In the genomic region with DNA sequence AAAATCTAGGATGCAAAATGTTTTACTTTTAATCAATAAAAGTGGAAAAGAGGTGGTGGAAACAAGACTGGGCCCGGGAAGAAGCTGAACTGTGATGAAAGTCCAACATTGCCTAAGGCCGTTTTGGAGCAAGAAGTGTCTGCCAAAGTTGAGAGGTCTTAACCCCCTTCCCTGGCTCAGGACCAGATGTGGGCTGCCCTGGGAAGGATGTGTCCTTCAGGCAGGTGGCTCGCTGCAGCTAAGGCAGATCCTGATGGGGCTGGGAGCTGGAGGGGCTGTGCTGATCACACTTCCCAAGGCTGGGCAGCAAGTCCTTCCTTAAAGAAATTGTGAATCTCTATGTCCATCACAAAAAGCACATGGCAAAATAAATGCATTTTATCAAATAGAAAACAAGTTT, we compare ENCODE assay signal across 26 cellular contexts.
"Had no signal": no experiment of that assay in that cellular context is flagged by ENCODE, and none has a peak within 500 bp of the region (broad histone marks: within the 10 kb centered on the region; RNA-seq: fewer than 3 reads in every experiment).

No MANE protein-coding gene starts in this region.

- H3K4me3 Mint-ChIP-seq: activated CD4-positive, alpha-beta memory T cell treated with anti-CD3 and anti-CD28 coated beads, Interleukin-2, amount 10 ng/mL, durations not matched to agents 7 days and 5 days; activated CD4-positive, alpha-beta T cell treated with anti-CD3 and anti-CD28 coated beads for 36 hours; activated naive CD4-positive, alpha-beta T cell treated with anti-CD3 and anti-CD28 coated beads, Interleukin-2, amount 10 ng/mL, durations not matched to agents 7 days and 5 days; activated naive CD8-positive, alpha-beta T cell treated with anti-CD3 and anti-CD28 coated beads, Interleukin-2, amount 10 ng/mL, durations not matched to agents 7 days and 5 days; activated T-helper 17 cell treated with anti-CD3 and anti-CD28 coated beads, Interleukin-2, amount 50 U/mL, for 72 hours had no signal

- H3K36me3 ChIP-seq: adrenal gland, breast epithelium, Peyer's patch, SJCRH30 had no signal

- DNase-seq: activated CD4-positive, alpha-beta memory T cell treated with anti-CD3 and anti-CD28 coated beads, Interleukin-2, amount 10 ng/mL, durations not matched to agents 7 days and 5 days; activated CD4-positive, alpha-beta T cell treated with anti-CD3 and anti-CD28 coated beads for 36 hours; activated CD4-positive, alpha-beta T cell treated with anti-CD3 and anti-CD28 coated beads, Interleukin-2, amount 50 U/mL, for 1 hour; activated gamma-delta T cell; activated naive CD4-positive, alpha-beta T cell treated with anti-CD3 and anti-CD28 coated beads, Interleukin-2, amount 10 ng/mL, durations not matched to agents 7 days and 5 days; activated naive CD8-positive, alpha-beta T cell treated with anti-CD3 and anti-CD28 coated beads, Interleukin-2, amount 10 ng/mL, durations not matched to agents 7 days and 5 days; activated T-cell treated with anti-CD3 and anti-CD28 coated beads for 4 hours; activated T-cell treated with anti-CD3 and anti-CD28 coated beads, Interleukin-2, amount 50 U/mL, for 48 hours; adrenal gland; anterior cingulate cortex; central memory CD4-positive, alpha-beta T cell; NCI-H1930; NCI-H345; NCI-H510A; NCI-H526 treated with DMSO at 0.1 percent for 48 hours; NK-92 treated with Interleukin-12 subunit alpha and Interleukin-12 subunit beta, amount 100 ng/mL, for 24 hours; OCI-M1; Peyer's patch; Right ventricle myocardium superior; SJCRH30; SK-N-SH; T-helper 1 cell had no signal

- H3K9me3 Mint-ChIP-seq: activated naive CD4-positive, alpha-beta T cell treated with anti-CD3 and anti-CD28 coated beads, Interleukin-2, amount 10 ng/mL, durations not matched to agents 7 days and 5 days; activated naive CD8-positive, alpha-beta T cell treated with anti-CD3 and anti-CD28 coated beads, Interleukin-2, amount 10 ng/mL, durations not matched to agents 7 days and 5 days had no signal

- H3K27ac Mint-ChIP-seq: activated CD4-positive, alpha-beta memory T cell treated with anti-CD3 and anti-CD28 coated beads, Interleukin-2, amount 10 ng/mL, durations not matched to agents 7 days and 5 days; activated CD4-positive, alpha-beta T cell treated with anti-CD3 and anti-CD28 coated beads for 36 hours; activated naive CD4-positive, alpha-beta T cell treated with anti-CD3 and anti-CD28 coated beads, Interleukin-2, amount 10 ng/mL, durations not matched to agents 7 days and 5 days; activated naive CD8-positive, alpha-beta T cell treated with anti-CD3 and anti-CD28 coated beads, Interleukin-2, amount 10 ng/mL, durations not matched to agents 7 days and 5 days; activated T-helper 17 cell treated with anti-CD3 and anti-CD28 coated beads, Interleukin-2, amount 50 U/mL, for 72 hours had no signal

- H3K9me3 ChIP-seq: adrenal gland, breast epithelium, Peyer's patch, SJCRH30, SK-N-SH had no signal

- H3K27me3 ChIP-seq: adrenal gland, breast epithelium, Peyer's patch, SJCRH30 had no signal

- H3K36me3 Mint-ChIP-seq: activated naive CD4-positive, alpha-beta T cell treated with anti-CD3 and anti-CD28 coated beads, Interleukin-2, amount 10 ng/mL, durations not matched to agents 7 days and 5 days; activated naive CD8-positive, alpha-beta T cell treated with anti-CD3 and anti-CD28 coated beads, Interleukin-2, amount 10 ng/mL, durations not matched to agents 7 days and 5 days had no signal

- H3K4me3 ChIP-seq: adrenal gland, breast epithelium, Peyer's patch, SJCRH30 had no signal

- H3K4me1 Mint-ChIP-seq: activated CD4-positive, alpha-beta memory T cell treated with anti-CD3 and anti-CD28 coated beads, Interleukin-2, amount 10 ng/mL, durations not matched to agents 7 days and 5 days; activated CD4-positive, alpha-beta T cell treated with anti-CD3 and anti-CD28 coated beads for 36 hours; activated naive CD4-positive, alpha-beta T cell treated with anti-CD3 and anti-CD28 coated beads, Interleukin-2, amount 10 ng/mL, durations not matched to agents 7 days and 5 days; activated naive CD8-positive, alpha-beta T cell treated with anti-CD3 and anti-CD28 coated beads, Interleukin-2, amount 10 ng/mL, durations not matched to agents 7 days and 5 days; activated T-helper 17 cell treated with anti-CD3 and anti-CD28 coated beads, Interleukin-2, amount 50 U/mL, for 72 hours had no signal

- H3K4me2 ChIP-seq: SK-N-SH had no signal

- H3K27ac ChIP-seq: adrenal gland, breast epithelium, Peyer's patch, RWPE1, SJCRH30, VCaP had no signal

- H3K27me3 Mint-ChIP-seq: activated CD4-positive, alpha-beta memory T cell treated with anti-CD3 and anti-CD28 coated beads, Interleukin-2, amount 10 ng/mL, durations not matched to agents 7 days and 5 days; activated CD4-positive, alpha-beta T cell treated with anti-CD3 and anti-CD28 coated beads for 36 hours; activated naive CD4-positive, alpha-beta T cell treated with anti-CD3 and anti-CD28 coated beads, Interleukin-2, amount 10 ng/mL, durations not matched to agents 7 days and 5 days; activated naive CD8-positive, alpha-beta T cell treated with anti-CD3 and anti-CD28 coated beads, Interleukin-2, amount 10 ng/mL, durations not matched to agents 7 days and 5 days; activated T-helper 17 cell treated with anti-CD3 and anti-CD28 coated beads, Interleukin-2, amount 50 U/mL, for 72 hours had no signal

- H3K9ac ChIP-seq: SK-N-SH had no signal

- H3K4me1 ChIP-seq: adrenal gland, breast epithelium, Peyer's patch, SJCRH30 had no signal
